ENCODE assay signal across 8 cellular contexts in genomic region chr1:26696645-26697440, GRCh38. TPM values are rescaled to one million over a fixed set of nuclear protein-coding genes. Genes with fewer than 3 reads are reported as not detected.
DNase-seq lines count a peak whose midpoint lies in the region; ATAC-seq and TF ChIP-seq lines count a peak whose summit lies in the region.

No MANE protein-coding gene starts in this region.

- no peaks in the 10 kb centered on the region for H3K27me3 ChIP-seq in BLaER1 treated with 17β-estradiol and CSF1 and Interleukin-3, amounts not matched to agents 10 nM and 100 nM
- no peaks in the 10 kb centered on the region for H3K27me3 ChIP-seq in neural cell (ENCODE audit: insufficient read depth, low read depth, low read length)

- H2AFZ ChIP-seq in neural cell (ENCODE audit: low read depth, low read length), result no peak overlapping the region

- peak overlapping the region; percentile 96 to 100 (median 99) for H3K27ac ChIP-seq in BLaER1 treated with 17β-estradiol and CSF1 and Interleukin-3, amounts not matched to agents 10 nM and 100 nM
- H3K27ac ChIP-seq in epithelial cell of prostate (peak overlapping the region; percentile 91), neural cell (ENCODE audit: low read length) (peak overlapping the region; percentile 90), substantia nigra (ENCODE audit: low read depth, low read length, poor library complexity, severe bottlenecking) (peak overlapping the region; percentile 96)

- H3K9ac ChIP-seq in BLaER1 treated with 17β-estradiol and CSF1 and Interleukin-3, amounts not matched to agents 10 nM and 100 nM, result peak overlapping the region; percentile 99 to 100 (median 100)
- peak overlapping the region; percentile 98 for H3K9ac ChIP-seq in neural cell (ENCODE audit: low read length)

- H3K4me2 ChIP-seq in BLaER1 treated with 17β-estradiol and CSF1 and Interleukin-3, amounts not matched to agents 10 nM and 100 nM, result peak overlapping the region; percentile 61 to 95 (median 89)
- H3K4me2 ChIP-seq in neural cell (ENCODE audit: low read length), result no peak overlapping the region

- H3K9me3 Mint-ChIP-seq in activated CD8-positive, alpha-beta memory T cell treated with anti-CD3 and anti-CD28 coated beads, Interleukin-2, amount 10 ng/mL, durations not matched to agents 7 days and 5 days (ENCODE audit: low read depth), result no peaks in the 10 kb centered on the region

- H3K4me1 ChIP-seq in BLaER1 treated with 17β-estradiol and CSF1 and Interleukin-3, amounts not matched to agents 10 nM and 100 nM, result peaks cover 51 to 59% (median 56%) of the 10 kb centered on the region in 10 experiments

- no peaks in the 10 kb centered on the region for H3K9me2 ChIP-seq in neural cell (ENCODE audit: insufficient read depth, low read length)

- peaks cover 41 to 42% (median 41%) of the 10 kb centered on the region in 11 experiments for H4K20me1 ChIP-seq in BLaER1 treated with 17β-estradiol and CSF1 and Interleukin-3, amounts not matched to agents 10 nM and 100 nM
- H4K20me1 ChIP-seq in neural cell (ENCODE audit: insufficient read depth), result peaks cover 37% of the 10 kb centered on the region

- TF ChIP-seq EP300 in Ishikawa (IDR thresholded peaks at IDR 0.05; ENCODE audit: borderline replicate concordance), result no peak
- TF ChIP-seq EP300 in neural cell (conservative IDR thresholded peaks at IDR 0.05; ENCODE audit: poor library complexity, severe bottlenecking), result no peak

- peaks cover 67% of the 10 kb centered on the region for H3K79me2 ChIP-seq in neural cell (replicated peaks; ENCODE audit: insufficient read depth, low read length)

- peaks cover 29% of the 10 kb centered on the region for H3K4me1 Mint-ChIP-seq in activated CD8-positive, alpha-beta memory T cell treated with anti-CD3 and anti-CD28 coated beads, Interleukin-2, amount 10 ng/mL, durations not matched to agents 7 days and 5 days

- H3K4me3 ChIP-seq in BLaER1 treated with 17β-estradiol and CSF1 and Interleukin-3, amounts not matched to agents 10 nM and 100 nM, result peak overlapping the region; percentile 90 to 98 (median 96)
- H3K4me3 ChIP-seq in neural cell (ENCODE audit: low read length), result peak overlapping the region; percentile 77

- H3K9me3 ChIP-seq in BLaER1 treated with 17β-estradiol and CSF1 and Interleukin-3, amounts not matched to agents 10 nM and 100 nM (replicated peaks in 1 of 11), result no peaks in the 10 kb centered on the region
- no peaks in the 10 kb centered on the region for H3K9me3 ChIP-seq in neural cell (ENCODE audit: low read length)

- TF ChIP-seq RAD21 in Ishikawa (IDR thresholded peaks at IDR 0.05; ENCODE audit: low read depth) (no peak), neural cell (conservative IDR thresholded peaks at IDR 0.05) (no peak)

- peak overlapping the region; percentile 65 for H3K4me3 Mint-ChIP-seq in activated CD8-positive, alpha-beta memory T cell treated with anti-CD3 and anti-CD28 coated beads, Interleukin-2, amount 10 ng/mL, durations not matched to agents 7 days and 5 days

- H3K36me3 ChIP-seq in BLaER1 treated with 17β-estradiol and CSF1 and Interleukin-3, amounts not matched to agents 10 nM and 100 nM, result peaks cover 0 to 25% (median 19%) of the 10 kb centered on the region in 11 experiments; a peak in 13 of 22 replicates
- no peaks in the 10 kb centered on the region for H3K36me3 ChIP-seq in neural cell (ENCODE audit: insufficient read depth, low read length)

- peaks cover 7% of the 10 kb centered on the region for H3K36me3 Mint-ChIP-seq in activated CD8-positive, alpha-beta memory T cell treated with anti-CD3 and anti-CD28 coated beads, Interleukin-2, amount 10 ng/mL, durations not matched to agents 7 days and 5 days

- CTCF ChIA-PET in activated CD8-positive, alpha-beta memory T cell treated with anti-CD3 and anti-CD28 coated beads, Interleukin-2, amount 10 ng/mL, durations not matched to agents 7 days and 5 days (lab: Charles Lee), result interaction anchor here (0.6 to 6.2 kb wide), 11 partner anchors 20 to 585 kb away, joined by 3 to 45 read pairs (median 3); partner anchors contain the start of genes PDIK1L and PIGV

- peak; percentile 77 for DNase-seq in activated CD8-positive, alpha-beta memory T cell treated with anti-CD3 and anti-CD28 coated beads, Interleukin-2, amount 10 ng/mL, durations not matched to agents 7 days and 5 days
- DNase-seq in epithelial cell of prostate (ENCODE audit: low read depth, low spot score) (no peak), substantia nigra (lab: John Stamatoyannopoulos, UW) (peak in 12 of 49 donors; percentile 7 to 47 (median 33)), epidermal melanocyte (ENCODE audit: insufficient read length, low spot score) (no peak)

- no peaks in the 10 kb centered on the region for H3K27me3 Mint-ChIP-seq in activated CD8-positive, alpha-beta memory T cell treated with anti-CD3 and anti-CD28 coated beads, Interleukin-2, amount 10 ng/mL, durations not matched to agents 7 days and 5 days

- H3F3A ChIP-seq in neural cell (ENCODE audit: insufficient read depth, low read length, poor library complexity, severe bottlenecking), result peaks cover 3% of the 10 kb centered on the region

- peak overlapping the region; percentile 79 for H3K27ac Mint-ChIP-seq in activated CD8-positive, alpha-beta memory T cell treated with anti-CD3 and anti-CD28 coated beads, Interleukin-2, amount 10 ng/mL, durations not matched to agents 7 days and 5 days

- peak; percentile 2 for ATAC-seq in activated CD8-positive, alpha-beta memory T cell treated with anti-CD3 and anti-CD28 coated beads, Interleukin-2, amount 10 ng/mL, durations not matched to agents 7 days and 5 days
- no peak for ATAC-seq in HG03439 (IDR thresholded peaks at IDR 0.05; ENCODE audit: unreplicated experiment)

- TF ChIP-seq CTCF in neural cell (IDR thresholded peaks at IDR 0.05; ENCODE audit: poor library complexity, severe bottlenecking), result no peak

TF ChIP-seq in Ishikawa, 13 proteins besides CTCF, POLR2A, EP300 and RAD21 (continues in another document):
- peak; percentile 83 for TF ChIP-seq YY1 (IDR thresholded peaks at IDR 0.05; ENCODE audit: low read depth)
- no peak for TF ChIP-seq REST (IDR thresholded peaks at IDR 0.05; ENCODE audit: low read depth)
- TF ChIP-seq TEAD4 (IDR thresholded peaks at IDR 0.05), result no peak
- TF ChIP-seq EGR1 (IDR thresholded peaks at IDR 0.05), result no peak
- TF ChIP-seq ZBTB7A (IDR thresholded peaks at IDR 0.05; ENCODE audit: low read depth), result no peak

TF ChIP-seq in neural cell, 6 proteins besides CTCF, POLR2A, EP300 and RAD21:
- TF ChIP-seq REST (IDR thresholded peaks at IDR 0.05; ENCODE audit: borderline replicate concordance), result peak; percentile 68
- TF ChIP-seq POLR2AphosphoS5 (IDR thresholded peaks at IDR 0.05), result peak; percentile 3
- TF ChIP-seq SMC3 (conservative IDR thresholded peaks at IDR 0.05; ENCODE audit: poor library complexity), result no peak
- TF ChIP-seq MXI1 (conservative IDR thresholded peaks at IDR 0.05; ENCODE audit: poor library complexity, severe bottlenecking), result peak; percentile 25
- no peak for TF ChIP-seq TAF1 (IDR thresholded peaks at IDR 0.05; ENCODE audit: low read depth)
- TF ChIP-seq EZH2 (IDR thresholded peaks at IDR 0.05; ENCODE audit: borderline replicate concordance, insufficient read depth, low read length, poor library complexity, severe bottlenecking), result no peak

RNA-seq across cellular contexts. Expression of gene ARID1A, which starts 1.0 kb away (rescaled TPM):
- total RNA-seq in activated CD8-positive, alpha-beta memory T cell treated with anti-CD3 and anti-CD28 coated beads, Interleukin-2, amount 10 ng/mL, durations not matched to agents 7 days and 5 days, result 100 to 1,000 TPM in 1 of 2 experiments, 10 to 100 TPM in 1; 92.4 to 112 TPM
- 13.2 and 16.2 TPM in 2 replicates for polyA plus RNA-seq in neural cell
- 51.1 and 74.6 TPM in 2 replicates for polyA minus RNA-seq in neural cell
